7 cellular contexts compared by ENCODE assay signal in genomic region chr6:19803331-19804330, GRCh38. TPM values are rescaled to one million over a fixed set of nuclear protein-coding genes. Genes with fewer than 3 reads are reported as not detected.
DNase-seq lines count a peak whose midpoint lies in the region; ATAC-seq and TF ChIP-seq lines count a peak whose summit lies in the region.

No MANE protein-coding gene starts in this region.

- CTCF ChIA-PET in activated CD4-positive, alpha-beta memory T cell treated with anti-CD3 and anti-CD28 coated beads, Interleukin-2, amount 10 ng/mL, durations not matched to agents 7 days and 5 days (lab: Charles Lee), result no interaction called here

- DNase-seq in HT1080 (ENCODE audit: low read depth) (peak; percentile 6), HCEC 1CT (no peak)
- no peak for DNase-seq in activated CD4-positive, alpha-beta memory T cell treated with anti-CD3 and anti-CD28 coated beads, Interleukin-2, amount 10 ng/mL, durations not matched to agents 7 days and 5 days

- H3K4me3 Mint-ChIP-seq in activated CD4-positive, alpha-beta memory T cell treated with anti-CD3 and anti-CD28 coated beads, Interleukin-2, amount 10 ng/mL, durations not matched to agents 7 days and 5 days, result no peak overlapping the region

- peak overlapping the region; percentile 79 to 86 for H3K9ac ChIP-seq in stomach smooth muscle (ENCODE audit: low read length in 2 of 2)

- no peak overlapping the region for H3K27ac Mint-ChIP-seq in activated CD4-positive, alpha-beta memory T cell treated with anti-CD3 and anti-CD28 coated beads, Interleukin-2, amount 10 ng/mL, durations not matched to agents 7 days and 5 days

- no peaks in the 10 kb centered on the region for H3K36me3 ChIP-seq in stomach smooth muscle (ENCODE audit: control insufficient read depth in 2 of 2, insufficient read depth in 2 of 2, low read length in 2 of 2)

- ATAC-seq in SK-N-SH treated with all-trans-retinoic acid at 6 μM for 48 hours, result peak; percentile 12; the same call in 1 of the 3 replicates
- no peak for ATAC-seq in GM21723 (IDR thresholded peaks at IDR 0.05; ENCODE audit: unreplicated experiment)

- no peaks in the 10 kb centered on the region for H3K9me3 ChIP-seq in stomach smooth muscle (ENCODE audit: control insufficient read depth in 2 of 2, low read length in 2 of 2)

- H3K4me1 Mint-ChIP-seq in activated CD4-positive, alpha-beta memory T cell treated with anti-CD3 and anti-CD28 coated beads, Interleukin-2, amount 10 ng/mL, durations not matched to agents 7 days and 5 days, result peaks cover 10% of the 10 kb centered on the region

- POLR2A ChIA-PET in activated CD4-positive, alpha-beta memory T cell treated with anti-CD3 and anti-CD28 coated beads, Interleukin-2, amount 10 ng/mL, durations not matched to agents 7 days and 5 days (lab: Charles Lee), result no interaction called here

- H3K4me3 ChIP-seq in iPS-11a (ENCODE audit: low read depth, low read length), result peak overlapping the region; percentile 45
- peak overlapping the region; percentile 61 to 80 for H3K4me3 ChIP-seq in stomach smooth muscle (ENCODE audit: low read length in 2 of 2)

- H3K27ac ChIP-seq in stomach smooth muscle (ENCODE audit: low read length), result peak overlapping the region; percentile 98

- no peaks in the 10 kb centered on the region for H3K36me3 Mint-ChIP-seq in activated CD4-positive, alpha-beta memory T cell treated with anti-CD3 and anti-CD28 coated beads, Interleukin-2, amount 10 ng/mL, durations not matched to agents 7 days and 5 days (ENCODE audit: low read depth)

- H3K4me1 ChIP-seq in stomach smooth muscle (ENCODE audit: control insufficient read depth, insufficient read depth, low read length), result peaks cover 16% of the 10 kb centered on the region

- no peaks in the 10 kb centered on the region for H3K27me3 ChIP-seq in stomach smooth muscle (ENCODE audit: control insufficient read depth in 1 of 2, insufficient read depth in 2 of 2, low read length in 2 of 2)

- H3K27me3 Mint-ChIP-seq in activated CD4-positive, alpha-beta memory T cell treated with anti-CD3 and anti-CD28 coated beads, Interleukin-2, amount 10 ng/mL, durations not matched to agents 7 days and 5 days, result peaks cover 20% of the 10 kb centered on the region

- no peaks in the 10 kb centered on the region for H3K9me3 Mint-ChIP-seq in activated CD4-positive, alpha-beta memory T cell treated with anti-CD3 and anti-CD28 coated beads, Interleukin-2, amount 10 ng/mL, durations not matched to agents 7 days and 5 days

TF ChIP-seq in SK-N-SH treated with all-trans-retinoic acid at 6 μM for 48 hours, 23 proteins besides CTCF, POLR2A, EP300 and RAD21:
- TF ChIP-seq ZC3H10 (CRISPR knock-in tag; IDR thresholded peaks at IDR 0.05) (0 out of 2 replicates have a peak, but pooled peaks have one; percentile 35), SNAI2 (CRISPR knock-in tag; IDR thresholded peaks at IDR 0.05) (no peak)

RNA-seq across cellular contexts. Expression of gene ID4, which starts 33.5 kb away (rescaled TPM):
- total RNA-seq in HT1080 (2014; rRNA removed; shearing (Covaris generic)), result 0.55 TPM in 1 of 2 replicates, not detected in the other
- polyA plus RNA-seq in HT1080 (2015; cell fraction: cytosol; rRNA removed), result 0.44 and 0.80 TPM in 2 replicates
- polyA plus RNA-seq in HT1080 (2015; cell fraction: nucleus; rRNA removed), result 1.0 and 1.2 TPM in 2 replicates
- not detected for total RNA-seq in activated CD4-positive, alpha-beta memory T cell treated with anti-CD3 and anti-CD28 coated beads, Interleukin-2, amount 10 ng/mL, durations not matched to agents 7 days and 5 days
